ENCODE assay signal across 1 cellular context in genomic region chr4:89645512-89645911, GRCh38.
TF ChIP-seq lines count a peak whose summit lies in the region.

No MANE protein-coding gene starts in this region.

TF ChIP-seq in HepG2, 621 proteins besides CTCF, POLR2A, EP300 and RAD21 (continued from another document):
- no peak for TF ChIP-seq ARID4A (CRISPR knock-in tag; IDR thresholded peaks at IDR 0.05; ENCODE audit: borderline replicate concordance)
- no peak for TF ChIP-seq SMARCE1 (IDR thresholded peaks at IDR 0.05; ENCODE audit: borderline replicate concordance)
- peak; percentile 32; the same call in 1 of the 2 replicates for TF ChIP-seq NR2F6 (IDR thresholded peaks at IDR 0.05)
- TF ChIP-seq NR2F6 (CRISPR knock-in tag; IDR thresholded peaks at IDR 0.05): no peak
- TF ChIP-seq AHDC1 (CRISPR knock-in tag; IDR thresholded peaks at IDR 0.05; ENCODE audit: borderline replicate concordance): peak; percentile 32; the same call in 1 of the 2 replicates
- peak; percentile 33; the same call in 1 of the 2 replicates for TF ChIP-seq HMG20A (CRISPR knock-in tag; IDR thresholded peaks at IDR 0.05; ENCODE audit: borderline replicate concordance)
- no peak for TF ChIP-seq MATR3 (CRISPR knock-in tag; IDR thresholded peaks at IDR 0.05)
- TF ChIP-seq ZEB1 (IDR thresholded peaks at IDR 0.05; ENCODE audit: insufficient replicate concordance, low read depth): peak; percentile 91
- TF ChIP-seq ARID5B (CRISPR knock-in tag; IDR thresholded peaks at IDR 0.05): peak; percentile 45; the same call in 1 of the 2 replicates
- no peak for TF ChIP-seq ZNF451 (CRISPR knock-in tag; IDR thresholded peaks at IDR 0.05)
- no peak for TF ChIP-seq NKX3-1 (CRISPR knock-in tag; IDR thresholded peaks at IDR 0.05)
- TF ChIP-seq JUND (CRISPR knock-in tag; IDR thresholded peaks at IDR 0.05): no peak
- no peak for TF ChIP-seq BRCA1 (CRISPR knock-in tag; IDR thresholded peaks at IDR 0.05)
- 0 out of 2 replicates have a peak, but pooled peaks have one; percentile 22 for TF ChIP-seq BCL6 (CRISPR knock-in tag; IDR thresholded peaks at IDR 0.05)
- no peak for TF ChIP-seq ZNF574 (CRISPR knock-in tag; IDR thresholded peaks at IDR 0.05)
- 0 out of 2 replicates have a peak, but pooled peaks have one; percentile 27 for TF ChIP-seq TCF7 (IDR thresholded peaks at IDR 0.05; ENCODE audit: low read depth)
- TF ChIP-seq FOXA1 (IDR thresholded peaks at IDR 0.05): no peak
- peak; percentile 28; the same call in 1 of the 2 replicates for TF ChIP-seq FOXA1 (CRISPR knock-in tag; IDR thresholded peaks at IDR 0.05)
- TF ChIP-seq SETDB1 (CRISPR knock-in tag; IDR thresholded peaks at IDR 0.05; ENCODE audit: borderline replicate concordance): no peak
- TF ChIP-seq ZNF704 (CRISPR knock-in tag; IDR thresholded peaks at IDR 0.05; ENCODE audit: borderline replicate concordance): no peak
- no peak for TF ChIP-seq MIER3 (CRISPR knock-in tag; IDR thresholded peaks at IDR 0.05; ENCODE audit: borderline replicate concordance)
- TF ChIP-seq NCOA2 (CRISPR knock-in tag; IDR thresholded peaks at IDR 0.05): peak; percentile 24; the same call in 1 of the 2 replicates
- TF ChIP-seq SOX5 (CRISPR knock-in tag; IDR thresholded peaks at IDR 0.05; ENCODE audit: borderline replicate concordance): peak; percentile 65
- no peak for TF ChIP-seq ZSCAN5A (CRISPR knock-in tag; IDR thresholded peaks at IDR 0.05; ENCODE audit: borderline replicate concordance)
- TF ChIP-seq GATAD2A (CRISPR knock-in tag; IDR thresholded peaks at IDR 0.05): peak; percentile 34; the same call in 1 of the 2 replicates
- TF ChIP-seq SOX6 (IDR thresholded peaks at IDR 0.05): no peak
- TF ChIP-seq SOX6 (CRISPR knock-in tag; IDR thresholded peaks at IDR 0.05): peak; percentile 66
- TF ChIP-seq SAFB2 (CRISPR knock-in tag; IDR thresholded peaks at IDR 0.05; ENCODE audit: borderline replicate concordance, low read depth): no peak
- no peak for TF ChIP-seq GZF1 (CRISPR knock-in tag; IDR thresholded peaks at IDR 0.05)
- TF ChIP-seq AGO1 (IDR thresholded peaks at IDR 0.05; ENCODE audit: low read depth, low read length, poor library complexity, severe bottlenecking): no peak
- TF ChIP-seq ZNF337 (CRISPR knock-in tag; IDR thresholded peaks at IDR 0.05; ENCODE audit: borderline replicate concordance, low read depth): no peak
- TF ChIP-seq FOXP1 (IDR thresholded peaks at IDR 0.05): no peak
- TF ChIP-seq FOXP1 (CRISPR knock-in tag; IDR thresholded peaks at IDR 0.05): peak; percentile 27; the same call in 1 of the 2 replicates
- no peak for TF ChIP-seq NCOA5 (CRISPR knock-in tag; IDR thresholded peaks at IDR 0.05)
- no peak for TF ChIP-seq ZNF225 (CRISPR knock-in tag; IDR thresholded peaks at IDR 0.05)
- no peak for TF ChIP-seq MBD4 (IDR thresholded peaks at IDR 0.05; ENCODE audit: borderline replicate concordance, low read length)
